ENCODE assay signal across 19 cellular contexts in genomic region chr11:110527146-110527545, GRCh38.
"Had no signal": no experiment of that assay in that cellular context is flagged by ENCODE, and none has a peak within 500 bp of the region (broad histone marks: within the 10 kb centered on the region; RNA-seq: fewer than 3 reads in every experiment).

No MANE protein-coding gene starts in this region.

- H3K4me3 Mint-ChIP-seq: activated CD4-positive, alpha-beta memory T cell treated with anti-CD3 and anti-CD28 coated beads, Interleukin-2, amount 10 ng/mL, durations not matched to agents 7 days and 5 days; activated CD4-positive, alpha-beta T cell treated with anti-CD3 and anti-CD28 coated beads for 36 hours; activated naive CD4-positive, alpha-beta T cell treated with anti-CD3 and anti-CD28 coated beads, Interleukin-2, amount 50 U/mL, for 24 hours; activated T-cell treated with anti-CD3 and anti-CD28 coated beads, Interleukin-2, amount 50 U/mL, for 4 hours; brain; dendritic cell treated with granulocyte-macrophage colony-stimulating factor and Interleukin-4, amounts not matched to agents 40 ng/mL and 50 ng/mL, for 4 days; naive B cell; neural progenitor cell; T-helper 1 cell treated with Interleukin-12 subunit alpha and Interleukin-12 subunit beta and Interleukin-4 antibody, amounts not matched to agents 30 μg/mL and 1 μg/mL, for 36 hours had no signal

- H3K36me3 Mint-ChIP-seq: activated naive CD4-positive, alpha-beta T cell treated with anti-CD3 and anti-CD28 coated beads, Interleukin-2, amount 50 U/mL, for 24 hours; brain; neural progenitor cell had no signal

- H3K4me3 ChIP-seq: adrenal gland, neural progenitor cell, spleen had no signal

- H3K27me3 Mint-ChIP-seq: activated CD4-positive, alpha-beta memory T cell treated with anti-CD3 and anti-CD28 coated beads, Interleukin-2, amount 10 ng/mL, durations not matched to agents 7 days and 5 days; activated naive CD4-positive, alpha-beta T cell treated with anti-CD3 and anti-CD28 coated beads, Interleukin-2, amount 50 U/mL, for 24 hours; dendritic cell treated with granulocyte-macrophage colony-stimulating factor and Interleukin-4, amounts not matched to agents 40 ng/mL and 50 ng/mL, for 4 days had no signal

- ATAC-seq: activated CD4-positive, alpha-beta T cell treated with anti-CD3 and anti-CD28 coated beads for 36 hours; activated T-cell treated with anti-CD3 and anti-CD28 coated beads, Interleukin-2, amount 50 U/mL, for 4 hours; sciatic nerve had no signal

- DNase-seq: activated CD4-positive, alpha-beta memory T cell treated with anti-CD3 and anti-CD28 coated beads, Interleukin-2, amount 10 ng/mL, durations not matched to agents 7 days and 5 days; activated CD4-positive, alpha-beta T cell treated with anti-CD3 and anti-CD28 coated beads for 36 hours; activated effector memory CD4-positive, alpha-beta T cell treated with anti-CD3 and anti-CD28 coated beads, Interleukin-2, amount 50 U/mL, for 16 hours; activated T-cell treated with anti-CD3 and anti-CD28 coated beads, Interleukin-2, amount 50 U/mL, for 4 hours; adrenal gland; cerebellar nuclear complex; effector memory CD4-positive, alpha-beta T cell; islet precursor cell; midbrain; naive B cell; spleen; stimulated activated CD4-positive, alpha-beta T cell treated with anti-CD3 and anti-CD28 coated beads, Interleukin-1b, Interleukin-23, amount 100 ng/mL, for 48 hours; WERI-Rb-1 had no signal

- H3K4me1 Mint-ChIP-seq: brain, neural progenitor cell had no signal

- H3K27ac Mint-ChIP-seq: activated CD4-positive, alpha-beta memory T cell treated with anti-CD3 and anti-CD28 coated beads, Interleukin-2, amount 10 ng/mL, durations not matched to agents 7 days and 5 days; activated CD4-positive, alpha-beta T cell treated with anti-CD3 and anti-CD28 coated beads for 36 hours; activated naive CD4-positive, alpha-beta T cell treated with anti-CD3 and anti-CD28 coated beads, Interleukin-2, amount 50 U/mL, for 24 hours; brain; dendritic cell treated with granulocyte-macrophage colony-stimulating factor and Interleukin-4, amounts not matched to agents 40 ng/mL and 50 ng/mL, for 4 days; neural progenitor cell; T-helper 1 cell treated with Interleukin-12 subunit alpha and Interleukin-12 subunit beta and Interleukin-4 antibody, amounts not matched to agents 30 μg/mL and 1 μg/mL, for 36 hours had no signal
